In the genomic region with DNA sequence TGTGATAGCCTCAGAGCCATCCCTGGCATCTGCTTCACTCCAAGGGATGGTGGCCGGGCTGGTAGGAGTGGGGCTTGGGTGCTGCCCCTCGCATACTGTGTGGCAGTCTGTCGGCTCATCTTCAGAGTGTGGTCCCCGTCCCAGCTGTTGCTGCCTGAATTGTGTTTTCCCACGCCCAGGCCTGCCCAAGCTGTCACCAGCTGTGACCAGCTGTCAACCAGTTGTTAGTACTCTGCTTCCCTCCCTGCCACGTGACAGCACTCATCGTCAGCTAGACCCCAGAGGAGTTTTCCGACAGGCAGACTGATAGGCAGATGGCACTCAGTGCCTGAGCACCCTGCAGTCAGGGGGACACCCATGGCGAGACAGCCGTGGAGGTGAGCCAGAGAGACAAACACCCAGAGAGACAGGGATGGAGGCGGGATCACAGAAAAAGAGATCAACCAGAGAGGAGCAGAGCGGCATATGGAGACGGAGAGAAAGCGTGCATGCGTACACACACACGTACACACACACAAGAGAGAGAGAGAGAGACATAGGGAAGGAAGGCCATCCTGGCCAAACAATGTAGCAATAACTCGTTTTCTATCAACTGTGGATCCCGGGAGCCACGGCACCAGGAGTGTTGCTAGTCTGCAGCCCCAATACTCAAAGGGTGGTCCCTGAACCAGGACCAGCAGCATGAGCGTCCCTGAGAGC, we compare ENCODE assay signal across 20 cellular contexts. TPM values are rescaled to one million over a fixed set of nuclear protein-coding genes. Genes with fewer than 3 reads are reported as not detected.
DNase-seq lines count a peak whose midpoint lies in the region; ATAC-seq, FAIRE-seq and TF ChIP-seq lines count a peak whose summit lies in the region.
"Had no signal": no experiment of that assay in that cellular context is flagged by ENCODE, and none has a peak within 500 bp of the region (broad histone marks: within the 10 kb centered on the region; RNA-seq: fewer than 3 reads in every experiment).

No MANE protein-coding gene starts in this region.

- H3K4me3 ChIP-seq in A673 (ENCODE audit: low read depth, low read length, poor library complexity, severe bottlenecking) (no peak overlapping the region), H1 (ENCODE audit: extremely low read depth in 1 of 4, insufficient read depth in 2 of 4, low read depth in 3 of 4, low read length in 4 of 4) (no peak overlapping the region), small intestine (ENCODE audit: low read depth in 1 of 2, low read length in 2 of 2) (no peak overlapping the region)
- H3K4me3 ChIP-seq: A549, HAP-1 had no signal

- peak overlapping the region; percentile 67 to 94 (median 86) for H3K27ac Mint-ChIP-seq in nephron
- H3K27ac Mint-ChIP-seq: activated naive CD8-positive, alpha-beta T cell had no signal

- no peak overlapping the region; a peak in 1 of 7 replicates for H3K9ac ChIP-seq in H1 (replicated peaks in 1 of 4; ENCODE audit: extremely low read depth in 1 of 4, low read depth in 3 of 4, low read length in 3 of 4)

- H3K4me3 Mint-ChIP-seq in nephron, result peak overlapping the region in 1 of 3 experiments; percentile 17
- H3K4me3 Mint-ChIP-seq: activated naive CD8-positive, alpha-beta T cell had no signal

- intact Hi-C loops in A673 (cut with micrococcal nuclease; ENCODE audit: unreplicated experiment), result no loop called here

- FAIRE-seq in H1 (lab: Jason Lieb, UNC) (no peak), small intestine (lab: Jason Lieb, UNC) (no peak)
- FAIRE-seq: A549, GM18507 had no signal

- no peak overlapping the region for H3K23ac ChIP-seq in H1 (ENCODE audit: insufficient read length)

- no peak overlapping the region for H3K14ac ChIP-seq in H1 (ENCODE audit: insufficient read length)

- H2BK12ac ChIP-seq in H1 (ENCODE audit: low read depth, low read length), result peak overlapping the region; percentile 72; the same call in 1 of the 2 replicates

- H3K23me2 ChIP-seq in H1 (ENCODE audit: low read depth, low read length), result no peaks in the 10 kb centered on the region; the same call in 1 of the 2 replicates

- no peak overlapping the region for H2AFZ ChIP-seq in H1 (ENCODE audit: low read length)

- H3K36me3 ChIP-seq in A673 (ENCODE audit: insufficient read depth, low read length, poor library complexity, severe bottlenecking), result no peaks in the 10 kb centered on the region
- H3K36me3 ChIP-seq in H1 (ENCODE audit: control insufficient read depth in 2 of 4, insufficient read depth in 4 of 4, low read length in 3 of 4), result no peaks in the 10 kb centered on the region
- no peaks in the 10 kb centered on the region for H3K36me3 ChIP-seq in small intestine (ENCODE audit: control insufficient read depth in 2 of 2, insufficient read depth in 2 of 2, low read length in 2 of 2)
- H3K36me3 ChIP-seq: HAP-1 had no signal

- H3K79me2 ChIP-seq in H1 (ENCODE audit: control insufficient read depth in 1 of 2, insufficient read depth in 2 of 2, low read length in 2 of 2), result no peaks in the 10 kb centered on the region

- H4K91ac ChIP-seq in H1 (replicated peaks; ENCODE audit: insufficient read length, low read length), result peak overlapping the region; percentile 62

- DNase-seq in A673 (ENCODE audit: low spot score) (peak; percentile 35), NCI-H1694 treated with DMSO at 0.1 percent for 48 hours (lab: John Stamatoyannopoulos, UW) (peak; percentile 98), H1 (ENCODE audit: low read depth in 1 of 2, low spot score in 2 of 2) (no peak), NCI-H2227 (lab: John Stamatoyannopoulos, UW; ENCODE audit: unreplicated experiment) (no peak), small intestine (no peak)
- DNase-seq: activated CD4-positive, alpha-beta T cell treated with anti-CD3 and anti-CD28 coated beads for 48 hours; cerebellar nuclear complex; COR-L47; IMR-90; NCI-H774 had no signal

- ATAC-seq in GM18502 (IDR thresholded peaks at IDR 0.05; ENCODE audit: poor library complexity, unreplicated experiment) (no peak), HG03521 (IDR thresholded peaks at IDR 0.05; ENCODE audit: unreplicated experiment) (no peak)
- ATAC-seq: left lobe of liver had no signal

- no peak for TF ChIP-seq RAD21 in H1 (IDR thresholded peaks at IDR 0.05 in 1 of 2, conservative IDR thresholded peaks at IDR 0.05 in 1 of 2; ENCODE audit: low read depth in 2 of 2, low read length in 2 of 2)

- H3K4me1 Mint-ChIP-seq in nephron, result peaks cover 79% of the 10 kb centered on the region

- no peaks in the 10 kb centered on the region for H3K36me3 Mint-ChIP-seq in nephron (ENCODE audit: low read depth)
- H3K36me3 Mint-ChIP-seq: activated naive CD8-positive, alpha-beta T cell had no signal

- H3K79me1 ChIP-seq in H1 (ENCODE audit: low read depth, low read length), result no peaks in the 10 kb centered on the region

- no peak overlapping the region for H3K4me2 ChIP-seq in H1 (ENCODE audit: insufficient read depth in 1 of 2, low read depth in 2 of 2, low read length in 2 of 2)
- H3K4me2 ChIP-seq: A549 had no signal

- TF ChIP-seq CTCF in A673 (conservative IDR thresholded peaks at IDR 0.05; ENCODE audit: low read depth, low read length) (no peak), H1 (IDR thresholded peaks at IDR 0.05; ENCODE audit: control extremely low read depth in 1 of 3, insufficient read depth in 1 of 3, low read depth in 1 of 3, low read length in 3 of 3) (no peak), nephron (IDR thresholded peaks at IDR 0.05; ENCODE audit: unreplicated experiment in 3 of 3) (no peak)

- no peaks in the 10 kb centered on the region for H4K20me1 ChIP-seq in H1 (replicated peaks in 1 of 2; ENCODE audit: control insufficient read depth in 1 of 2, insufficient read depth in 2 of 2, low read length in 2 of 2)

- H3K4me1 ChIP-seq in A673 (ENCODE audit: insufficient read depth, low read length, poor library complexity, severe bottlenecking), result peaks cover 16% of the 10 kb centered on the region
- H3K4me1 ChIP-seq in H1 (replicated peaks in 1 of 4; ENCODE audit: control insufficient read depth in 3 of 4, insufficient read depth in 4 of 4, low read length in 3 of 4), result peaks cover 7 to 27% (median 21%) of the 10 kb centered on the region in 4 experiments
- H3K4me1 ChIP-seq in small intestine (ENCODE audit: control insufficient read depth in 2 of 2, insufficient read depth in 1 of 2, low read depth in 1 of 2, low read length in 1 of 2), result no peaks in the 10 kb centered on the region
- H3K4me1 ChIP-seq: HAP-1 had no signal

- no peak overlapping the region; the same call in 1 of the 2 replicates for H4K8ac ChIP-seq in H1 (ENCODE audit: extremely low read depth, insufficient read depth, low read length)

- H2AK5ac ChIP-seq in H1 (ENCODE audit: low read depth, low read length), result no peak overlapping the region

- H2BK120ac ChIP-seq in H1 (replicated peaks; ENCODE audit: low read depth, low read length), result no peak overlapping the region

- H3K27ac ChIP-seq in A673 (ENCODE audit: low read depth, low read length, poor library complexity, severe bottlenecking) (no peak overlapping the region), H1 (ENCODE audit: low read depth, low read length) (no peak overlapping the region), small intestine (ENCODE audit: low read depth in 1 of 2, low read length in 1 of 2) (no peak overlapping the region)
- H3K27ac ChIP-seq: A549 had no signal

- H3K9me3 Mint-ChIP-seq in nephron, result no peaks in the 10 kb centered on the region

- H2BK15ac ChIP-seq in H1 (ENCODE audit: low read length), result peak overlapping the region; percentile 67

- POLR2A ChIA-PET in A673 (lab: Charles Lee; ENCODE audit: low non-redundant PET), result no interaction called here
- POLR2A ChIA-PET in H1 (lab: Charles Lee; ENCODE audit: partially characterized antibody), result no interaction called here

- H3K9me3 ChIP-seq in A673 (ENCODE audit: low read depth, low read length, poor library complexity, severe bottlenecking) (no peaks in the 10 kb centered on the region), H1 (ENCODE audit: insufficient read depth in 2 of 2, low read depth in 1 of 2, low read length in 1 of 2) (no peaks in the 10 kb centered on the region), small intestine (ENCODE audit: control insufficient read depth, low read depth) (no peaks in the 10 kb centered on the region)
- H3K9me3 ChIP-seq: A549, HAP-1 had no signal

- no peak overlapping the region for H4K5ac ChIP-seq in H1 (ENCODE audit: insufficient read length, low read depth, low read length)

- no peaks in the 10 kb centered on the region for H3K27me3 Mint-ChIP-seq in nephron (ENCODE audit: low read depth)
- H3K27me3 Mint-ChIP-seq: activated naive CD8-positive, alpha-beta T cell had no signal

- no peak overlapping the region for H2BK5ac ChIP-seq in H1 (ENCODE audit: low read depth, low read length)

- 82% methylated on average over 20 of the region's 20 CpGs; no CpG with 5 or more reads in 1 of the 2 experiments for WGBS in H1 (ENCODE audit: extremely low coverage in 1 of 2, insufficient coverage in 1 of 2, insufficient read length in 1 of 2, insufficient replicate concordance in 2 of 2, low coverage in 1 of 2, low lambda C conversion rate in 2 of 2, missing lambda C conversion rate in 1 of 2), 2 experiments
- 67 to 73% (median 68%) methylated on average over 20 of the region's 20 CpGs for WGBS in small intestine, 3 donors

- CTCF ChIA-PET in A673 (lab: Charles Lee) (interaction anchor here (0.6 kb wide), 1 partner anchor 599 kb away, joined by 3 read pairs; no protein-coding TSS in a partner anchor), H1 (lab: Charles Lee; ENCODE audit: partially characterized antibody) (interaction anchor here (1.1 to 3.4 kb wide), 5 partner anchors 25 to 146 kb away, joined by 3 to 9 read pairs (median 3); no protein-coding TSS in a partner anchor)

- BruUV-seq in A673 (replicated peaks; lab: Mats Ljungman, UMichigan), result no TSS peak

- peak overlapping the region; percentile 44 for H3K4ac ChIP-seq in H1 (replicated peaks; ENCODE audit: insufficient read length, low read depth, low read length)

- H3K56ac ChIP-seq in H1 (replicated peaks; ENCODE audit: insufficient read length, low read depth, low read length), result no peak overlapping the region

- H3K18ac ChIP-seq in H1 (ENCODE audit: extremely low read depth, low read length), result peak overlapping the region; percentile 54; the same call in 1 of the 2 replicates

- no peak for TF ChIP-seq POLR2A in H1 (IDR thresholded peaks at IDR 0.05; ENCODE audit: control extremely low read depth in 1 of 2, low read depth in 2 of 2, low read length in 2 of 2)

- no peak for TF ChIP-seq EP300 in H1 (IDR thresholded peaks at IDR 0.05; ENCODE audit: borderline replicate concordance in 1 of 2, low read depth in 2 of 2, low read length in 2 of 2)

- H2BK20ac ChIP-seq in H1 (ENCODE audit: low read length), result peak overlapping the region; percentile 73; the same call in 1 of the 2 replicates

- H3K27me3 ChIP-seq in A673 (replicated peaks; ENCODE audit: insufficient read depth, low read depth, low read length, poor library complexity), result no peaks in the 10 kb centered on the region
- H3K27me3 ChIP-seq in H1 (replicated peaks in 1 of 4; ENCODE audit: control insufficient read depth in 3 of 4, extremely low read depth in 1 of 4, insufficient read depth in 3 of 4, low read length in 3 of 4), result no peaks in the 10 kb centered on the region; a peak in 1 of 7 replicates
- no peaks in the 10 kb centered on the region for H3K27me3 ChIP-seq in small intestine (ENCODE audit: control insufficient read depth in 2 of 2, insufficient read depth in 2 of 2, low read length in 2 of 2)

RNA-seq across cellular contexts. Expression of a gene that starts 50.4 kb away (rescaled TPM):
- total RNA-seq in A673 (2021), result 2.8 and 3.4 TPM in 2 replicates
- total RNA-seq in H1 (2021; fragmentation: NEBNext Ultra II Directional; extraction: Animal tissue kit (Norgen Biotek cat#: 25700)), result 137 and 142 TPM in 2 replicates
- polyA plus RNA-seq in H1 (2011; rRNA removed) (87.8 and 100 TPM in 2 replicates), small intestine (1 to 10 TPM; 1.1 to 2.5 (median 2.1) TPM)
- 90.7 TPM for polyA plus RNA-seq in H1 (2011; cell fraction: cytosol; rRNA removed)
- polyA plus RNA-seq in H1 (2011; cell fraction: nucleus; rRNA removed), result 82.0 TPM
- 85.1 to 103 TPM (median 94.3 TPM) in 4 replicates for polyA plus RNA-seq in H1 (2012, experiment 1 of 2)
- polyA plus RNA-seq in H1 (2012, experiment 2 of 2), result 144 TPM
- polyA plus RNA-seq in H1 (2013, experiment 1 of 2), result 90.2 TPM
- polyA plus RNA-seq in H1 (2013, experiment 2 of 2), result 86.8 TPM
- polyA minus RNA-seq in H1 (2011; rRNA and poly(A)+ RNA removed), result 51.6 and 92.6 TPM in 2 replicates
- 57.2 TPM for polyA minus RNA-seq in H1 (2011; cell fraction: cytosol; rRNA and poly(A)+ RNA removed)
- 35.0 TPM for polyA minus RNA-seq in H1 (2011; cell fraction: nucleus; rRNA and poly(A)+ RNA removed)
- total RNA-seq: IMR-90; T-helper 1 cell treated with Interleukin-12 subunit alpha and Interleukin-12 subunit beta and Interleukin-4 antibody, amounts not matched to agents 30 ng/mL and 1 ng/mL, for 36 hours had no signal
- polyA plus RNA-seq: A549, BJ, IMR-90 had no signal

Comparison
In these comparisons a context has a peak if more than half of its experiments do, and no peak if none do; other contexts are left out.
1. DNase-seq: peak in A673 (single experiment) and NCI-H1694 treated with DMSO at 0.1 percent for 48 hours (single experiment); none in H1 (0 of 2), NCI-H2227 (single experiment) and small intestine (single experiment).
2. RNA of a gene that starts 50.4 kb away (total RNA-seq): 137 to 142 TPM in H1; 2.8 to 3.4 TPM in A673; every median in the first group is over 10 times any median in the second.